ENCODE assay signal across 31 cellular contexts in the genomic region with DNA sequence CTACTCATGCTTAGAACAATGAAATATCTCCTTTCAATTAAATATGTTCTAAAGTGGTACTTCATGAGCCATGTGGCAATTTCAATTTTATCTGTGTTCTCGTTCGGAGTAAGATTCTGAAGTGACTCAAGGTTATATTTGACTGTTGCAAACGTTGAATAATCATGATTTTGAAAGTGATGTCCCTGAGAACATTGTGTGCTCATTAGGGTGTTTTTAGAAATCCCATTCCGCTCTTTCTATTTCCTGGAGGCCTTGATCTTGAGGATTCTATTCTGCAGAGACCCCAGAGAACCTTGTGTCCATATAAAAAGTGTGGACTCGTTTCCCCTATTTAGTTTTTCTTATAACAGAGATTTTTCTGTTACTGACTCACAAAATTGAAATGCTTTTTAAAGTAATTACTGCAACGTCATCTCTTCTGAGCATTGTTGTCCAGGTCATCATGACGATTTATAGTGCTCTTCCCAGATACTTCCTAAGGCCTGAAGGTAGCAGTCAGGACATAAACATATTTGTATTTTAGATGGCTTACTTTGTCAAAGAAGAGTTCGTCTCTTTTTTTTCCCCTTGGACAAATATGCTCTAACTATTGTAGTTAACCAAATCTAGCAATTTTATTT. TPM values are rescaled to one million over a fixed set of nuclear protein-coding genes. Genes with fewer than 3 reads are reported as not detected.
DNase-seq lines count a peak whose midpoint lies in the region; ATAC-seq and TF ChIP-seq lines count a peak whose summit lies in the region.
"Had no signal": no experiment of that assay in that cellular context is flagged by ENCODE, and none has a peak within 500 bp of the region (broad histone marks: within the 10 kb centered on the region; RNA-seq: fewer than 3 reads in every experiment).

No MANE protein-coding gene starts in this region.

- H2AFZ ChIP-seq in hepatocyte: no peak overlapping the region

- peak; percentile 46 for ATAC-seq in stimulated activated effector memory CD8-positive, alpha-beta T cell treated with anti-CD3 and anti-CD28 coated beads, Interleukin-12 subunit alpha, Interleukin-12 subunit beta, amount 100 ng/mL, for 72 hours
- ATAC-seq in effector memory CD8-positive, alpha-beta T cell (replicated peaks): no peak
- no peak for ATAC-seq in HG02798 (IDR thresholded peaks at IDR 0.05; ENCODE audit: poor library complexity, unreplicated experiment)
- ATAC-seq: Panc1, right cardiac atrium, WTC11 had no signal

- H3K9me3 ChIP-seq in hepatocyte (ENCODE audit: low read depth): no peaks in the 10 kb centered on the region
- H3K9me3 ChIP-seq: heart right ventricle had no signal

- H3K9me2 ChIP-seq in hepatocyte (replicated peaks; ENCODE audit: insufficient read depth): no peaks in the 10 kb centered on the region

- in situ Hi-C loops in astrocyte of the spinal cord (cut with HindIII; ENCODE audit: low sequenced_read_pairs): no loop called here

- peaks cover 7% of the 10 kb centered on the region for H3K4me1 ChIP-seq in hepatocyte (ENCODE audit: insufficient read depth)

- no peaks in the 10 kb centered on the region for H3K27me3 ChIP-seq in hepatocyte
- H3K27me3 ChIP-seq: heart right ventricle had no signal

- H3K4me3 Mint-ChIP-seq in T-helper 1 cell treated with Interleukin-12 subunit alpha and Interleukin-12 subunit beta and Interleukin-4 antibody, amounts not matched to agents 30 μg/mL and 1 μg/mL, for 36 hours: no peak overlapping the region
- H3K4me3 Mint-ChIP-seq in stimulated activated effector memory CD8-positive, alpha-beta T cell treated with anti-CD3 and anti-CD28 coated beads, Interleukin-12 subunit alpha, Interleukin-12 subunit beta, amount 100 ng/mL, for 72 hours: no peak overlapping the region
- H3K4me3 Mint-ChIP-seq in effector memory CD8-positive, alpha-beta T cell: no peak overlapping the region
- H3K4me3 Mint-ChIP-seq: CD4-positive, alpha-beta T cell; nephron progenitor cell; WTC11 had no signal

- H3K9me3 Mint-ChIP-seq in T-helper 1 cell treated with Interleukin-12 subunit alpha and Interleukin-12 subunit beta and Interleukin-4 antibody, amounts not matched to agents 30 μg/mL and 1 μg/mL, for 36 hours: no peaks in the 10 kb centered on the region
- no peaks in the 10 kb centered on the region for H3K9me3 Mint-ChIP-seq in stimulated activated effector memory CD8-positive, alpha-beta T cell treated with anti-CD3 and anti-CD28 coated beads, Interleukin-12 subunit alpha, Interleukin-12 subunit beta, amount 100 ng/mL, for 72 hours
- H3K9me3 Mint-ChIP-seq in effector memory CD8-positive, alpha-beta T cell: no peaks in the 10 kb centered on the region
- H3K9me3 Mint-ChIP-seq: CD4-positive, alpha-beta T cell had no signal

- no peak overlapping the region for H3K4me2 ChIP-seq in hepatocyte

- H3K27ac Mint-ChIP-seq in T-helper 1 cell treated with Interleukin-12 subunit alpha and Interleukin-12 subunit beta and Interleukin-4 antibody, amounts not matched to agents 30 μg/mL and 1 μg/mL, for 36 hours: peak overlapping the region; percentile 15
- H3K27ac Mint-ChIP-seq in stimulated activated effector memory CD8-positive, alpha-beta T cell treated with anti-CD3 and anti-CD28 coated beads, Interleukin-12 subunit alpha, Interleukin-12 subunit beta, amount 100 ng/mL, for 72 hours: no peak overlapping the region
- H3K27ac Mint-ChIP-seq in effector memory CD8-positive, alpha-beta T cell: no peak overlapping the region
- H3K27ac Mint-ChIP-seq: activated naive CD4-positive, alpha-beta T cell treated with anti-CD3 and anti-CD28 coated beads, Interleukin-2, amount 50 U/mL, for 72 hours; CD4-positive, alpha-beta T cell; nephron progenitor cell; WTC11 had no signal

- TF ChIP-seq CTCF in astrocyte of the spinal cord (IDR thresholded peaks at IDR 0.05; ENCODE audit: low read depth, low read length) (no peak), hepatocyte (IDR thresholded peaks at IDR 0.05; ENCODE audit: poor library complexity) (no peak)

- H3K36me3 Mint-ChIP-seq in T-helper 1 cell treated with Interleukin-12 subunit alpha and Interleukin-12 subunit beta and Interleukin-4 antibody, amounts not matched to agents 30 μg/mL and 1 μg/mL, for 36 hours (ENCODE audit: low read depth): no peaks in the 10 kb centered on the region
- H3K36me3 Mint-ChIP-seq in stimulated activated effector memory CD8-positive, alpha-beta T cell treated with anti-CD3 and anti-CD28 coated beads, Interleukin-12 subunit alpha, Interleukin-12 subunit beta, amount 100 ng/mL, for 72 hours: peaks cover 5% of the 10 kb centered on the region
- H3K36me3 Mint-ChIP-seq in effector memory CD8-positive, alpha-beta T cell (ENCODE audit: insufficient read depth): no peaks in the 10 kb centered on the region
- H3K36me3 Mint-ChIP-seq: WTC11 had no signal

- H3K4me1 Mint-ChIP-seq in T-helper 1 cell treated with Interleukin-12 subunit alpha and Interleukin-12 subunit beta and Interleukin-4 antibody, amounts not matched to agents 30 μg/mL and 1 μg/mL, for 36 hours (ENCODE audit: low read depth): peaks cover 11% of the 10 kb centered on the region
- peaks cover 17% of the 10 kb centered on the region for H3K4me1 Mint-ChIP-seq in stimulated activated effector memory CD8-positive, alpha-beta T cell treated with anti-CD3 and anti-CD28 coated beads, Interleukin-12 subunit alpha, Interleukin-12 subunit beta, amount 100 ng/mL, for 72 hours
- peaks cover 0 to 5% of the 10 kb centered on the region in 2 donors for H3K4me1 Mint-ChIP-seq in effector memory CD8-positive, alpha-beta T cell (ENCODE audit: low read depth in 2 of 2)

- DNase-seq in T-helper 1 cell (no peak), astrocyte of the spinal cord (ENCODE audit: low read depth, low spot score) (peak; percentile 43), hepatocyte (ENCODE audit: low spot score) (no peak), NCI-H2081 treated with DMSO at 0.1 percent for 48 hours (lab: John Stamatoyannopoulos, UW) (no peak)
- no peak for DNase-seq in stimulated activated effector memory CD8-positive, alpha-beta T cell treated with anti-CD3 and anti-CD28 coated beads, Interleukin-12 subunit alpha, Interleukin-12 subunit beta, amount 100 ng/mL, for 72 hours (ENCODE audit: low spot score in 2 of 2)
- DNase-seq in effector memory CD8-positive, alpha-beta T cell: no peak
- DNase-seq: 8988T; AML-193; CD4-positive, alpha-beta T cell; foreskin melanocyte; H7; heart right ventricle; KBM-7; MM.1S; NCI-H1417; NCI-H2029 treated with DMSO at 0.1 percent for 48 hours; NCI-H2227 treated with DMSO at 0.1 percent for 48 hours; nephron progenitor cell; right cardiac atrium; SHP77; stimulated activated naive CD4-positive, alpha-beta T cell treated with Interleukin-2 at 50 U/mL for 16 hours; SW 1271 had no signal

- no peaks in the 10 kb centered on the region for H4K20me1 ChIP-seq in hepatocyte (ENCODE audit: insufficient read depth, poor library complexity, severe bottlenecking)

- H3K4me3 ChIP-seq in astrocyte of the spinal cord (ENCODE audit: low read depth, low read length) (no peak overlapping the region), hepatocyte (no peak overlapping the region)
- H3K4me3 ChIP-seq: heart right ventricle had no signal

- peaks cover 7% of the 10 kb centered on the region for H3K27me3 Mint-ChIP-seq in T-helper 1 cell treated with Interleukin-12 subunit alpha and Interleukin-12 subunit beta and Interleukin-4 antibody, amounts not matched to agents 30 μg/mL and 1 μg/mL, for 36 hours (ENCODE audit: low read depth)
- peaks cover 5 to 15% of the 10 kb centered on the region in 2 donors for H3K27me3 Mint-ChIP-seq in effector memory CD8-positive, alpha-beta T cell

- H3K36me3 ChIP-seq in hepatocyte (replicated peaks; ENCODE audit: insufficient read depth, low read depth): no peaks in the 10 kb centered on the region

- no peaks in the 10 kb centered on the region for H3K79me2 ChIP-seq in hepatocyte

- WGBS in hepatocyte (ENCODE audit: low lambda C conversion rate, missing lambda C conversion rate): 69% methylated on average over 8 of the region's 8 CpGs

- H3K27ac ChIP-seq in hepatocyte: peak overlapping the region; percentile 36
- H3K27ac ChIP-seq: heart right ventricle had no signal

RNA-seq across cellular contexts. Expression of gene IL1R2, which starts 27.2 kb away (rescaled TPM):
- total RNA-seq in hepatocyte: 1.3 and 10.5 TPM in 2 replicates
- polyA plus RNA-seq in hepatocyte: 5.8 and 11.4 TPM in 2 replicates
- total RNA-seq: dermis microvascular lymphatic vessel endothelial cell, endothelial cell of umbilical vein, G401, temporal lobe had no signal
- polyA plus RNA-seq: endothelial cell of umbilical vein had no signal
